ENCODE assay signal across 1 cellular context in genomic region chr13:102598061-102598460, GRCh38.
TF ChIP-seq lines count a peak whose summit lies in the region.

No MANE protein-coding gene starts in this region.

TF ChIP-seq in HEK293, 187 proteins besides CTCF, POLR2A, EP300 and RAD21 (continued from another document):
- TF ChIP-seq, protein P1, sequence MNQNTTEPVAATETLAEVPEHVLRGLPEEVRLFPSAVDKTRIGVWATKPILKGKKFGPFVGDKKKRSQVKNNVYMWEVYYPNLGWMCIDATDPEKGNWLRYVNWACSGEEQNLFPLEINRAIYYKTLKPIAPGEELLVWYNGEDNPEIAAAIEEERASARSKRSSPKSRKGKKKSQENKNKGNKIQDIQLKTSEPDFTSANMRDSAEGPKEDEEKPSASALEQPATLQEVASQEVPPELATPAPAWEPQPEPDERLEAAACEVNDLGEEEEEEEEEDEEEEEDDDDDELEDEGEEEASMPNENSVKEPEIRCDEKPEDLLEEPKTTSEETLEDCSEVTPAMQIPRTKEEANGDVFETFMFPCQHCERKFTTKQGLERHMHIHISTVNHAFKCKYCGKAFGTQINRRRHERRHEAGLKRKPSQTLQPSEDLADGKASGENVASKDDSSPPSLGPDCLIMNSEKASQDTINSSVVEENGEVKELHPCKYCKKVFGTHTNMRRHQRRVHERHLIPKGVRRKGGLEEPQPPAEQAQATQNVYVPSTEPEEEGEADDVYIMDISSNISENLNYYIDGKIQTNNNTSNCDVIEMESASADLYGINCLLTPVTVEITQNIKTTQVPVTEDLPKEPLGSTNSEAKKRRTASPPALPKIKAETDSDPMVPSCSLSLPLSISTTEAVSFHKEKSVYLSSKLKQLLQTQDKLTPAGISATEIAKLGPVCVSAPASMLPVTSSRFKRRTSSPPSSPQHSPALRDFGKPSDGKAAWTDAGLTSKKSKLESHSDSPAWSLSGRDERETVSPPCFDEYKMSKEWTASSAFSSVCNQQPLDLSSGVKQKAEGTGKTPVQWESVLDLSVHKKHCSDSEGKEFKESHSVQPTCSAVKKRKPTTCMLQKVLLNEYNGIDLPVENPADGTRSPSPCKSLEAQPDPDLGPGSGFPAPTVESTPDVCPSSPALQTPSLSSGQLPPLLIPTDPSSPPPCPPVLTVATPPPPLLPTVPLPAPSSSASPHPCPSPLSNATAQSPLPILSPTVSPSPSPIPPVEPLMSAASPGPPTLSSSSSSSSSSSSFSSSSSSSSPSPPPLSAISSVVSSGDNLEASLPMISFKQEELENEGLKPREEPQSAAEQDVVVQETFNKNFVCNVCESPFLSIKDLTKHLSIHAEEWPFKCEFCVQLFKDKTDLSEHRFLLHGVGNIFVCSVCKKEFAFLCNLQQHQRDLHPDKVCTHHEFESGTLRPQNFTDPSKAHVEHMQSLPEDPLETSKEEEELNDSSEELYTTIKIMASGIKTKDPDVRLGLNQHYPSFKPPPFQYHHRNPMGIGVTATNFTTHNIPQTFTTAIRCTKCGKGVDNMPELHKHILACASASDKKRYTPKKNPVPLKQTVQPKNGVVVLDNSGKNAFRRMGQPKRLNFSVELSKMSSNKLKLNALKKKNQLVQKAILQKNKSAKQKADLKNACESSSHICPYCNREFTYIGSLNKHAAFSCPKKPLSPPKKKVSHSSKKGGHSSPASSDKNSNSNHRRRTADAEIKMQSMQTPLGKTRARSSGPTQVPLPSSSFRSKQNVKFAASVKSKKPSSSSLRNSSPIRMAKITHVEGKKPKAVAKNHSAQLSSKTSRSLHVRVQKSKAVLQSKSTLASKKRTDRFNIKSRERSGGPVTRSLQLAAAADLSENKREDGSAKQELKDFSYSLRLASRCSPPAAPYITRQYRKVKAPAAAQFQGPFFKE (tag by site-specific recombination; IDR thresholded peaks at IDR 0.05; ENCODE audit: borderline replicate concordance): no peak
- TF ChIP-seq ZFP37 (tag by site-specific recombination; IDR thresholded peaks at IDR 0.05) (no peak), ZNF239 (tag by site-specific recombination; IDR thresholded peaks at IDR 0.05) (no peak), YY2 (tag by site-specific recombination; IDR thresholded peaks at IDR 0.05) (no peak), ZNF600 (tag by site-specific recombination; IDR thresholded peaks at IDR 0.05) (0 out of 2 replicates have a peak, but pooled peaks have one; percentile 17), BCL11B (tag by site-specific recombination; IDR thresholded peaks at IDR 0.05; ENCODE audit: low read depth) (no peak), FEZF1 (tag by site-specific recombination; IDR thresholded peaks at IDR 0.05) (no peak), ZNF776 (tag by site-specific recombination; IDR thresholded peaks at IDR 0.05; ENCODE audit: borderline replicate concordance) (no peak), ZNF416 (tag by site-specific recombination; IDR thresholded peaks at IDR 0.05) (no peak), ZNF140 (tag by site-specific recombination; IDR thresholded peaks at IDR 0.05) (no peak), ZNF138 (tag by site-specific recombination; IDR thresholded peaks at IDR 0.05; ENCODE audit: borderline replicate concordance) (no peak), ZNF37A (tag by site-specific recombination; IDR thresholded peaks at IDR 0.05) (no peak), SCRT1 (tag by site-specific recombination; IDR thresholded peaks at IDR 0.05; ENCODE audit: borderline replicate concordance) (no peak), ZBTB49 (tag by site-specific recombination; IDR thresholded peaks at IDR 0.05; ENCODE audit: low read depth) (no peak), HOXA7 (CRISPR knock-in tag; IDR thresholded peaks at IDR 0.05; ENCODE audit: borderline replicate concordance) (no peak)
- TF ChIP-seq, protein P2, sequence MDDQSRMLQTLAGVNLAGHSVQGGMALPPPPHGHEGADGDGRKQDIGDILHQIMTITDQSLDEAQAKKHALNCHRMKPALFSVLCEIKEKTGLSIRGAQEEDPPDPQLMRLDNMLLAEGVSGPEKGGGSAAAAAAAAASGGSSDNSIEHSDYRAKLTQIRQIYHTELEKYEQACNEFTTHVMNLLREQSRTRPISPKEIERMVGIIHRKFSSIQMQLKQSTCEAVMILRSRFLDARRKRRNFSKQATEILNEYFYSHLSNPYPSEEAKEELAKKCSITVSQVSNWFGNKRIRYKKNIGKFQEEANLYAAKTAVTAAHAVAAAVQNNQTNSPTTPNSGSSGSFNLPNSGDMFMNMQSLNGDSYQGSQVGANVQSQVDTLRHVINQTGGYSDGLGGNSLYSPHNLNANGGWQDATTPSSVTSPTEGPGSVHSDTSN (CRISPR knock-in tag; IDR thresholded peaks at IDR 0.05): no peak
